ENCODE assay signal across 1 cellular context in the genomic region with DNA sequence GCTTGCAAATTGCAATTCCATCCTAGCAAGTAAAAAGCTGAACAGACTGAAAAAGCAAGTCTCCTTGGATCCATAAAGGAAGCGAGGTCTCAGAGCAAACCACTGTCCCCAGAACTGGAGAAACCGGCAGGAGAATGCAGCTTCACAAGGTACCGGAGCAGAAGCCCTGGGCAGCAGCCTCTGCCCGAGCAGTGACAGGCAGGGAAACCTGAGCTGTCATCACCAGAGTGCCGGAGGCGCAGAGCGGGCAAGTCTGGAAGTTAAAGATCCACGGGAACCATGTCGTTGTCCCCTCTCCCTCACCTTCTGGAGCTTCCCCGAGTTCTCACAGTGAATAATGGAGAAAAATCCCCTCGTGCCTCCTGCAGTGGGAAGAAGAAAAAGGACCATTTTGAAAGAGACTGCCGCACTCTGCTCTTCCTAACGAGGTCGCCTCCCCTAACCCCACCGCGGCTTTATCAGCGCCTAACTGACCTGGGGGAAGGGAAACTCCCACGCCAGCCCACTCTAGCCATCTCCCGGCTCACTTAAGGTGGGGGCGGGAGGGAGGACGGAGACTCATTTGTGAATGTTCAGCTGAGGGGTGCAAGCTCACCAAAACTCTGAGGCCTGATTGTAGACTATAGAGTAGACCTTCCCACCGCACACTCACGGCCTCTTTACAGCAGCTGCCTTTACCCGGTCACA.
A peak's percentile ranks its signal among the peaks of the same experiment; 100 is the strongest.
TF ChIP-seq lines count a peak whose summit lies in the region.

No MANE protein-coding gene starts in this region.

TF ChIP-seq in K562, 482 proteins besides CTCF, POLR2A, EP300 and RAD21 (continued from another document and continues in another):
- no peak for TF ChIP-seq ZNF311 (CRISPR knock-in tag; IDR thresholded peaks at IDR 0.05)
- TF ChIP-seq, protein P1, sequence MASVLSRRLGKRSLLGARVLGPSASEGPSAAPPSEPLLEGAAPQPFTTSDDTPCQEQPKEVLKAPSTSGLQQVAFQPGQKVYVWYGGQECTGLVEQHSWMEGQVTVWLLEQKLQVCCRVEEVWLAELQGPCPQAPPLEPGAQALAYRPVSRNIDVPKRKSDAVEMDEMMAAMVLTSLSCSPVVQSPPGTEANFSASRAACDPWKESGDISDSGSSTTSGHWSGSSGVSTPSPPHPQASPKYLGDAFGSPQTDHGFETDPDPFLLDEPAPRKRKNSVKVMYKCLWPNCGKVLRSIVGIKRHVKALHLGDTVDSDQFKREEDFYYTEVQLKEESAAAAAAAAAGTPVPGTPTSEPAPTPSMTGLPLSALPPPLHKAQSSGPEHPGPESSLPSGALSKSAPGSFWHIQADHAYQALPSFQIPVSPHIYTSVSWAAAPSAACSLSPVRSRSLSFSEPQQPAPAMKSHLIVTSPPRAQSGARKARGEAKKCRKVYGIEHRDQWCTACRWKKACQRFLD (CRISPR knock-in tag; IDR thresholded peaks at IDR 0.05) = no peak
- no peak for TF ChIP-seq AFF1 (IDR thresholded peaks at IDR 0.05; ENCODE audit: low read depth in 1 of 2, partially characterized antibody in 2 of 2)
- 0 out of 2 replicates have a peak, but pooled peaks have one; percentile 29 for TF ChIP-seq L3MBTL2 (IDR thresholded peaks at IDR 0.05)
- TF ChIP-seq TCF7L2 (IDR thresholded peaks at IDR 0.05; ENCODE audit: low read depth, low read length) = no peak
- peak; percentile 12 for TF ChIP-seq PRDM10 (IDR thresholded peaks at IDR 0.05; ENCODE audit: partially characterized antibody)
- no peak for TF ChIP-seq NR3C1 (CRISPR knock-in tag; IDR thresholded peaks at IDR 0.05)
- TF ChIP-seq RBBP5 (IDR thresholded peaks at IDR 0.05; ENCODE audit: borderline replicate concordance, insufficient read depth, low read length, poor library complexity, severe bottlenecking) = peak; percentile 28
- no peak for TF ChIP-seq FOXA3 (CRISPR knock-in tag; conservative IDR thresholded peaks at IDR 0.05 in 1 of 2, IDR thresholded peaks at IDR 0.05 in 1 of 2)
- TF ChIP-seq, protein P2, sequence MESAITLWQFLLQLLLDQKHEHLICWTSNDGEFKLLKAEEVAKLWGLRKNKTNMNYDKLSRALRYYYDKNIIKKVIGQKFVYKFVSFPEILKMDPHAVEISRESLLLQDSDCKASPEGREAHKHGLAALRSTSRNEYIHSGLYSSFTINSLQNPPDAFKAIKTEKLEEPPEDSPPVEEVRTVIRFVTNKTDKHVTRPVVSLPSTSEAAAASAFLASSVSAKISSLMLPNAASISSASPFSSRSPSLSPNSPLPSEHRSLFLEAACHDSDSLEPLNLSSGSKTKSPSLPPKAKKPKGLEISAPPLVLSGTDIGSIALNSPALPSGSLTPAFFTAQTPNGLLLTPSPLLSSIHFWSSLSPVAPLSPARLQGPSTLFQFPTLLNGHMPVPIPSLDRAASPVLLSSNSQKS (CRISPR knock-in tag; IDR thresholded peaks at IDR 0.05) = no peak
- no peak for TF ChIP-seq SNRNP70 (optimal IDR thresholded peaks at IDR 0.05; ENCODE audit: low read depth, low read length)
- no peak for TF ChIP-seq RERE (CRISPR knock-in tag; IDR thresholded peaks at IDR 0.05; ENCODE audit: borderline replicate concordance)
- TF ChIP-seq KDM2B (CRISPR knock-in tag; IDR thresholded peaks at IDR 0.05) = no peak
- no peak for TF ChIP-seq TGIF2 (CRISPR knock-in tag; IDR thresholded peaks at IDR 0.05)
- TF ChIP-seq CREBBP (IDR thresholded peaks at IDR 0.05; ENCODE audit: low read depth, low read length) = no peak
- no peak for TF ChIP-seq FUS (optimal IDR thresholded peaks at IDR 0.05; ENCODE audit: low read depth, low read length)
- TF ChIP-seq ZBTB1 (CRISPR knock-in tag; IDR thresholded peaks at IDR 0.05; ENCODE audit: borderline replicate concordance, low read depth) = no peak
- TF ChIP-seq PHB2 (IDR thresholded peaks at IDR 0.05; ENCODE audit: low read depth) = no peak
- no peak for TF ChIP-seq SMAD2 (IDR thresholded peaks at IDR 0.05; ENCODE audit: low read depth, low read length)
- no peak for TF ChIP-seq GTF2B (IDR thresholded peaks at IDR 0.05; ENCODE audit: extremely low read depth, insufficient read length)
- no peak for TF ChIP-seq SETDB1 (IDR thresholded peaks at IDR 0.05; ENCODE audit: low read length)
- TF ChIP-seq SMAD3 (CRISPR knock-in tag; conservative IDR thresholded peaks at IDR 0.05) = no peak
- TF ChIP-seq XRCC4 (IDR thresholded peaks at IDR 0.05; ENCODE audit: extremely low read depth, insufficient read depth, insufficient read length) = no peak
- TF ChIP-seq HMGN3 (IDR thresholded peaks at IDR 0.05; ENCODE audit: borderline replicate concordance, extremely low read depth, insufficient read length, low read depth, low read length) = no peak
- no peak for TF ChIP-seq MEF2A (IDR thresholded peaks at IDR 0.05; ENCODE audit: control insufficient read depth, low read depth, low read length)
- TF ChIP-seq NELFE (IDR thresholded peaks at IDR 0.05; ENCODE audit: insufficient read depth, insufficient read length) = no peak
- no peak for TF ChIP-seq GABPB1 (CRISPR knock-in tag; IDR thresholded peaks at IDR 0.05)
- no peak for TF ChIP-seq HEY1 (CRISPR knock-in tag; IDR thresholded peaks at IDR 0.05; ENCODE audit: borderline replicate concordance)
- no peak for TF ChIP-seq ZBTB5 (IDR thresholded peaks at IDR 0.05)
- TF ChIP-seq, protein P3, sequence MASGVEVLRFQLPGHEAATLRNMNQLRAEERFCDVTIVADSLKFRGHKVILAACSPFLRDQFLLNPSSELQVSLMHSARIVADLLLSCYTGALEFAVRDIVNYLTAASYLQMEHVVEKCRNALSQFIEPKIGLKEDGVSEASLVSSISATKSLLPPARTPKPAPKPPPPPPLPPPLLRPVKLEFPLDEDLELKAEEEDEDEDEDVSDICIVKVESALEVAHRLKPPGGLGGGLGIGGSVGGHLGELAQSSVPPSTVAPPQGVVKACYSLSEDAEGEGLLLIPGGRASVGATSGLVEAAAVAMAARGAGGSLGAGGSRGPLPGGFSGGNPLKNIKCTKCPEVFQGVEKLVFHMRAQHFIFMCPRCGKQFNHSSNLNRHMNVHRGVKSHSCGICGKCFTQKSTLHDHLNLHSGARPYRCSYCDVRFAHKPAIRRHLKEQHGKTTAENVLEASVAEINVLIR (CRISPR knock-in tag; IDR thresholded peaks at IDR 0.05) = no peak
- TF ChIP-seq POLR2H (tag; IDR thresholded peaks at IDR 0.05; ENCODE audit: low read depth) = no peak
- peak; percentile 84 for TF ChIP-seq ARID1B (IDR thresholded peaks at IDR 0.05)
- no peak for TF ChIP-seq ZNF217 (CRISPR knock-in tag; IDR thresholded peaks at IDR 0.05)
- TF ChIP-seq HSF4 (CRISPR knock-in tag; IDR thresholded peaks at IDR 0.05; ENCODE audit: borderline replicate concordance) = no peak
